ENCODE assay signal across 1 cellular context in genomic region chr2:182456784-182457183, GRCh38.
TF ChIP-seq lines count a peak whose summit lies in the region.

No MANE protein-coding gene starts in this region.

TF ChIP-seq in SK-N-SH, 30 proteins besides CTCF, POLR2A, EP300 and RAD21 (continued from another document):
- TF ChIP-seq IRF3 (IDR thresholded peaks at IDR 0.05; ENCODE audit: low read depth, low read length), result no peak
- TF ChIP-seq TEAD4 (IDR thresholded peaks at IDR 0.05; ENCODE audit: borderline replicate concordance, insufficient read depth), result no peak
- TF ChIP-seq CHD2 (IDR thresholded peaks at IDR 0.05; ENCODE audit: low read length, partially characterized antibody), result no peak
- TF ChIP-seq ELF1 (IDR thresholded peaks at IDR 0.05), result no peak
